In genomic region chr19:47225746-47226425, GRCh38 we compare ENCODE assay signal across 1 cellular context.
A peak's percentile ranks its signal among the peaks of the same experiment; 100 is the strongest.
TF ChIP-seq lines count a peak whose summit lies in the region.

No MANE protein-coding gene starts in this region.

TF ChIP-seq in HepG2, 621 proteins besides CTCF, POLR2A, EP300 and RAD21 (continued from another document and continues in another):
- TF ChIP-seq ZNF142 (CRISPR knock-in tag; IDR thresholded peaks at IDR 0.05) (no peak; the same call in none of the 2 replicates), ZNF746 (CRISPR knock-in tag; IDR thresholded peaks at IDR 0.05) (peak; percentile 69; the same call in 1 of the 2 replicates), SIX4 (CRISPR knock-in tag; IDR thresholded peaks at IDR 0.05) (peak; percentile 28; the same call in 1 of the 2 replicates), ZNF451 (CRISPR knock-in tag; IDR thresholded peaks at IDR 0.05) (peak; percentile 81; the same call in 1 of the 2 replicates), ARID3A (IDR thresholded peaks at IDR 0.05; ENCODE audit: low read depth, low read length) (peak; percentile 8; the same call in 1 of the 2 replicates), KLF16 (CRISPR knock-in tag; IDR thresholded peaks at IDR 0.05) (peak in 1 of 2 experiments; percentile 66; a peak in 2 of 4 replicates), SP140L (CRISPR knock-in tag; IDR thresholded peaks at IDR 0.05; ENCODE audit: borderline replicate concordance) (no peak), ZSCAN20 (CRISPR knock-in tag; IDR thresholded peaks at IDR 0.05; ENCODE audit: borderline replicate concordance) (peak; percentile 77; the same call in 1 of the 2 replicates), HNRNPLL (IDR thresholded peaks at IDR 0.05; ENCODE audit: low read depth, low read length, poor library complexity, severe bottlenecking) (peak; percentile 40), ARNT (IDR thresholded peaks at IDR 0.05) (no peak), ARHGAP35 (CRISPR knock-in tag; IDR thresholded peaks at IDR 0.05; ENCODE audit: borderline replicate concordance) (peak; percentile 22; the same call in 1 of the 2 replicates), ZSCAN12 (CRISPR knock-in tag; IDR thresholded peaks at IDR 0.05) (peak; percentile 68; the same call in 1 of the 2 replicates), NR2F1 (CRISPR knock-in tag; IDR thresholded peaks at IDR 0.05) (no peak), ZFP82 (CRISPR knock-in tag; IDR thresholded peaks at IDR 0.05; ENCODE audit: borderline replicate concordance) (peak; percentile 77; the same call in 1 of the 2 replicates), ZNF781 (CRISPR knock-in tag; IDR thresholded peaks at IDR 0.05; ENCODE audit: borderline replicate concordance, not compliant biosample characterization) (no peak), ZNF546 (CRISPR knock-in tag; conservative IDR thresholded peaks at IDR 0.05) (0 out of 2 replicates have a peak, but pooled peaks have one; percentile 47), SIN3B (IDR thresholded peaks at IDR 0.05; ENCODE audit: low read length) (no peak), MIER3 (CRISPR knock-in tag; IDR thresholded peaks at IDR 0.05; ENCODE audit: borderline replicate concordance) (no peak), EHMT2 (IDR thresholded peaks at IDR 0.05; ENCODE audit: borderline replicate concordance, low read depth, low read length) (no peak), CAMTA2 (CRISPR knock-in tag; IDR thresholded peaks at IDR 0.05; ENCODE audit: borderline replicate concordance) (0 out of 2 replicates have a peak, but pooled peaks have one; percentile 28), MAZ (IDR thresholded peaks at IDR 0.05; ENCODE audit: borderline replicate concordance, low read depth, low read length) (peak; percentile 60; the same call in 1 of the 2 replicates), MAZ (CRISPR knock-in tag; IDR thresholded peaks at IDR 0.05; ENCODE audit: low read depth) (peak; percentile 62), HNF1B (CRISPR knock-in tag; IDR thresholded peaks at IDR 0.05) (peak; percentile 6; the same call in 1 of the 2 replicates), RBFOX2 (IDR thresholded peaks at IDR 0.05; ENCODE audit: low read depth, low read length) (peak; percentile 99), ARNT2 (CRISPR knock-in tag; IDR thresholded peaks at IDR 0.05; ENCODE audit: low read depth) (peak; percentile 81)
- TF ChIP-seq, protein P1, sequence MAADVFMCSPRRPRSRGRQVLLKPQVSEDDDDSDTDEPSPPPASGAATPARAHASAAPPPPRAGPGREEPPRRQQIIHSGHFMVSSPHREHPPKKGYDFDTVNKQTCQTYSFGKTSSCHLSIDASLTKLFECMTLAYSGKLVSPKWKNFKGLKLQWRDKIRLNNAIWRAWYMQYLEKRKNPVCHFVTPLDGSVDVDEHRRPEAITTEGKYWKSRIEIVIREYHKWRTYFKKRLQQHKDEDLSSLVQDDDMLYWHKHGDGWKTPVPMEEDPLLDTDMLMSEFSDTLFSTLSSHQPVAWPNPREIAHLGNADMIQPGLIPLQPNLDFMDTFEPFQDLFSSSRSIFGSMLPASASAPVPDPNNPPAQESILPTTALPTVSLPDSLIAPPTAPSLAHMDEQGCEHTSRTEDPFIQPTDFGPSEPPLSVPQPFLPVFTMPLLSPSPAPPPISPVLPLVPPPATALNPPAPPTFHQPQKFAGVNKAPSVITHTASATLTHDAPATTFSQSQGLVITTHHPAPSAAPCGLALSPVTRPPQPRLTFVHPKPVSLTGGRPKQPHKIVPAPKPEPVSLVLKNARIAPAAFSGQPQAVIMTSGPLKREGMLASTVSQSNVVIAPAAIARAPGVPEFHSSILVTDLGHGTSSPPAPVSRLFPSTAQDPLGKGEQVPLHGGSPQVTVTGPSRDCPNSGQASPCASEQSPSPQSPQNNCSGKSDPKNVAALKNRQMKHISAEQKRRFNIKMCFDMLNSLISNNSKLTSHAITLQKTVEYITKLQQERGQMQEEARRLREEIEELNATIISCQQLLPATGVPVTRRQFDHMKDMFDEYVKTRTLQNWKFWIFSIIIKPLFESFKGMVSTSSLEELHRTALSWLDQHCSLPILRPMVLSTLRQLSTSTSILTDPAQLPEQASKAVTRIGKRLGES (CRISPR knock-in tag; IDR thresholded peaks at IDR 0.05; ENCODE audit: borderline replicate concordance): peak; percentile 50; the same call in 1 of the 2 replicates
- TF ChIP-seq, protein P2, sequence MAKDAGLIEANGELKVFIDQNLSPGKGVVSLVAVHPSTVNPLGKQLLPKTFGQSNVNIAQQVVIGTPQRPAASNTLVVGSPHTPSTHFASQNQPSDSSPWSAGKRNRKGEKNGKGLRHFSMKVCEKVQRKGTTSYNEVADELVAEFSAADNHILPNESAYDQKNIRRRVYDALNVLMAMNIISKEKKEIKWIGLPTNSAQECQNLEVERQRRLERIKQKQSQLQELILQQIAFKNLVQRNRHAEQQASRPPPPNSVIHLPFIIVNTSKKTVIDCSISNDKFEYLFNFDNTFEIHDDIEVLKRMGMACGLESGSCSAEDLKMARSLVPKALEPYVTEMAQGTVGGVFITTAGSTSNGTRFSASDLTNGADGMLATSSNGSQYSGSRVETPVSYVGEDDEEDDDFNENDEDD (CRISPR knock-in tag; IDR thresholded peaks at IDR 0.05; ENCODE audit: borderline replicate concordance): peak; percentile 36; the same call in 1 of the 2 replicates
- TF ChIP-seq, protein P3, sequence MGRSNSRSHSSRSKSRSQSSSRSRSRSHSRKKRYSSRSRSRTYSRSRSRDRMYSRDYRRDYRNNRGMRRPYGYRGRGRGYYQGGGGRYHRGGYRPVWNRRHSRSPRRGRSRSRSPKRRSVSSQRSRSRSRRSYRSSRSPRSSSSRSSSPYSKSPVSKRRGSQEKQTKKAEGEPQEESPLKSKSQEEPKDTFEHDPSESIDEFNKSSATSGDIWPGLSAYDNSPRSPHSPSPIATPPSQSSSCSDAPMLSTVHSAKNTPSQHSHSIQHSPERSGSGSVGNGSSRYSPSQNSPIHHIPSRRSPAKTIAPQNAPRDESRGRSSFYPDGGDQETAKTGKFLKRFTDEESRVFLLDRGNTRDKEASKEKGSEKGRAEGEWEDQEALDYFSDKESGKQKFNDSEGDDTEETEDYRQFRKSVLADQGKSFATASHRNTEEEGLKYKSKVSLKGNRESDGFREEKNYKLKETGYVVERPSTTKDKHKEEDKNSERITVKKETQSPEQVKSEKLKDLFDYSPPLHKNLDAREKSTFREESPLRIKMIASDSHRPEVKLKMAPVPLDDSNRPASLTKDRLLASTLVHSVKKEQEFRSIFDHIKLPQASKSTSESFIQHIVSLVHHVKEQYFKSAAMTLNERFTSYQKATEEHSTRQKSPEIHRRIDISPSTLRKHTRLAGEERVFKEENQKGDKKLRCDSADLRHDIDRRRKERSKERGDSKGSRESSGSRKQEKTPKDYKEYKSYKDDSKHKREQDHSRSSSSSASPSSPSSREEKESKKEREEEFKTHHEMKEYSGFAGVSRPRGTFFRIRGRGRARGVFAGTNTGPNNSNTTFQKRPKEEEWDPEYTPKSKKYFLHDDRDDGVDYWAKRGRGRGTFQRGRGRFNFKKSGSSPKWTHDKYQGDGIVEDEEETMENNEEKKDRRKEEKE (IDR thresholded peaks at IDR 0.05): no peak
- TF ChIP-seq, protein P4, sequence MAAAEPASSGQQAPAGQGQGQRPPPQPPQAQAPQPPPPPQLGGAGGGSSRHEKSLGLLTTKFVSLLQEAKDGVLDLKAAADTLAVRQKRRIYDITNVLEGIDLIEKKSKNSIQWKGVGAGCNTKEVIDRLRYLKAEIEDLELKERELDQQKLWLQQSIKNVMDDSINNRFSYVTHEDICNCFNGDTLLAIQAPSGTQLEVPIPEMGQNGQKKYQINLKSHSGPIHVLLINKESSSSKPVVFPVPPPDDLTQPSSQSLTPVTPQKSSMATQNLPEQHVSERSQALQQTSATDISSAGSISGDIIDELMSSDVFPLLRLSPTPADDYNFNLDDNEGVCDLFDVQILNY (CRISPR knock-in tag; conservative IDR thresholded peaks at IDR 0.05): peak; percentile 66; the same call in 1 of the 2 replicates
- TF ChIP-seq, protein P5, sequence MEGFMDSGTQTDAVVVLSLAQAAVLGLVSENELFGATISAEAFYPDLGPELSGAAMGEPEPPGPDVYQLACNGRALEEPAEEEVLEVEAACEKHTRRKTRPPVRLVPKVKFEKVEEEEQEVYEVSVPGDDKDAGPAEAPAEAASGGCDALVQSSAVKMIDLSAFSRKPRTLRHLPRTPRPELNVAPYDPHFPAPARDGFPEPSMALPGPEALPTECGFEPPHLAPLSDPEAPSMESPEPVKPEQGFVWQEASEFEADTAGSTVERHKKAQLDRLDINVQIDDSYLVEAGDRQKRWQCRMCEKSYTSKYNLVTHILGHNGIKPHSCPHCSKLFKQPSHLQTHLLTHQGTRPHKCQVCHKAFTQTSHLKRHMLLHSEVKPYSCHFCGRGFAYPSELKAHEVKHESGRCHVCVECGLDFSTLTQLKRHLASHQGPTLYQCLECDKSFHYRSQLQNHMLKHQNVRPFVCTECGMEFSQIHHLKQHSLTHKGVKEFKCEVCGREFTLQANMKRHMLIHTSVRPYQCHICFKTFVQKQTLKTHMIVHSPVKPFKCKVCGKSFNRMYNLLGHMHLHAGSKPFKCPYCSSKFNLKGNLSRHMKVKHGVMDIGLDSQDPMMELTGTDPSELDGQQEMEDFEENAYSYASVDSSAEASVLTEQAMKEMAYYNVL (CRISPR knock-in tag; IDR thresholded peaks at IDR 0.05; ENCODE audit: borderline replicate concordance): 0 out of 2 replicates have a peak, but pooled peaks have one; percentile 29
- TF ChIP-seq, protein P6, sequence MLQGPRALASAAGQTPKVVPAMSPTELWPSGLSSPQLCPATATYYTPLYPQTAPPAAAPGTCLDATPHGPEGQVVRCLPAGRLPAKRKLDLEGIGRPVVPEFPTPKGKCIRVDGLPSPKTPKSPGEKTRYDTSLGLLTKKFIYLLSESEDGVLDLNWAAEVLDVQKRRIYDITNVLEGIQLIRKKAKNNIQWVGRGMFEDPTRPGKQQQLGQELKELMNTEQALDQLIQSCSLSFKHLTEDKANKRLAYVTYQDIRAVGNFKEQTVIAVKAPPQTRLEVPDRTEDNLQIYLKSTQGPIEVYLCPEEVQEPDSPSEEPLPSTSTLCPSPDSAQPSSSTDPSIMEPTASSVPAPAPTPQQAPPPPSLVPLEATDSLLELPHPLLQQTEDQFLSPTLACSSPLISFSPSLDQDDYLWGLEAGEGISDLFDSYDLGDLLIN (CRISPR knock-in tag; IDR thresholded peaks at IDR 0.05; ENCODE audit: borderline replicate concordance): 0 out of 2 replicates have a peak, but pooled peaks have one; percentile 67
